In genomic region chr19:37114001-37114400, GRCh38 we compare ENCODE assay signal across 1 cellular context.
TF ChIP-seq lines count a peak whose summit lies in the region.

No MANE protein-coding gene starts in this region.

TF ChIP-seq in GM23338, 12 proteins besides CTCF, POLR2A, EP300 and RAD21 (continued from another document):
- TF ChIP-seq, protein P1, sequence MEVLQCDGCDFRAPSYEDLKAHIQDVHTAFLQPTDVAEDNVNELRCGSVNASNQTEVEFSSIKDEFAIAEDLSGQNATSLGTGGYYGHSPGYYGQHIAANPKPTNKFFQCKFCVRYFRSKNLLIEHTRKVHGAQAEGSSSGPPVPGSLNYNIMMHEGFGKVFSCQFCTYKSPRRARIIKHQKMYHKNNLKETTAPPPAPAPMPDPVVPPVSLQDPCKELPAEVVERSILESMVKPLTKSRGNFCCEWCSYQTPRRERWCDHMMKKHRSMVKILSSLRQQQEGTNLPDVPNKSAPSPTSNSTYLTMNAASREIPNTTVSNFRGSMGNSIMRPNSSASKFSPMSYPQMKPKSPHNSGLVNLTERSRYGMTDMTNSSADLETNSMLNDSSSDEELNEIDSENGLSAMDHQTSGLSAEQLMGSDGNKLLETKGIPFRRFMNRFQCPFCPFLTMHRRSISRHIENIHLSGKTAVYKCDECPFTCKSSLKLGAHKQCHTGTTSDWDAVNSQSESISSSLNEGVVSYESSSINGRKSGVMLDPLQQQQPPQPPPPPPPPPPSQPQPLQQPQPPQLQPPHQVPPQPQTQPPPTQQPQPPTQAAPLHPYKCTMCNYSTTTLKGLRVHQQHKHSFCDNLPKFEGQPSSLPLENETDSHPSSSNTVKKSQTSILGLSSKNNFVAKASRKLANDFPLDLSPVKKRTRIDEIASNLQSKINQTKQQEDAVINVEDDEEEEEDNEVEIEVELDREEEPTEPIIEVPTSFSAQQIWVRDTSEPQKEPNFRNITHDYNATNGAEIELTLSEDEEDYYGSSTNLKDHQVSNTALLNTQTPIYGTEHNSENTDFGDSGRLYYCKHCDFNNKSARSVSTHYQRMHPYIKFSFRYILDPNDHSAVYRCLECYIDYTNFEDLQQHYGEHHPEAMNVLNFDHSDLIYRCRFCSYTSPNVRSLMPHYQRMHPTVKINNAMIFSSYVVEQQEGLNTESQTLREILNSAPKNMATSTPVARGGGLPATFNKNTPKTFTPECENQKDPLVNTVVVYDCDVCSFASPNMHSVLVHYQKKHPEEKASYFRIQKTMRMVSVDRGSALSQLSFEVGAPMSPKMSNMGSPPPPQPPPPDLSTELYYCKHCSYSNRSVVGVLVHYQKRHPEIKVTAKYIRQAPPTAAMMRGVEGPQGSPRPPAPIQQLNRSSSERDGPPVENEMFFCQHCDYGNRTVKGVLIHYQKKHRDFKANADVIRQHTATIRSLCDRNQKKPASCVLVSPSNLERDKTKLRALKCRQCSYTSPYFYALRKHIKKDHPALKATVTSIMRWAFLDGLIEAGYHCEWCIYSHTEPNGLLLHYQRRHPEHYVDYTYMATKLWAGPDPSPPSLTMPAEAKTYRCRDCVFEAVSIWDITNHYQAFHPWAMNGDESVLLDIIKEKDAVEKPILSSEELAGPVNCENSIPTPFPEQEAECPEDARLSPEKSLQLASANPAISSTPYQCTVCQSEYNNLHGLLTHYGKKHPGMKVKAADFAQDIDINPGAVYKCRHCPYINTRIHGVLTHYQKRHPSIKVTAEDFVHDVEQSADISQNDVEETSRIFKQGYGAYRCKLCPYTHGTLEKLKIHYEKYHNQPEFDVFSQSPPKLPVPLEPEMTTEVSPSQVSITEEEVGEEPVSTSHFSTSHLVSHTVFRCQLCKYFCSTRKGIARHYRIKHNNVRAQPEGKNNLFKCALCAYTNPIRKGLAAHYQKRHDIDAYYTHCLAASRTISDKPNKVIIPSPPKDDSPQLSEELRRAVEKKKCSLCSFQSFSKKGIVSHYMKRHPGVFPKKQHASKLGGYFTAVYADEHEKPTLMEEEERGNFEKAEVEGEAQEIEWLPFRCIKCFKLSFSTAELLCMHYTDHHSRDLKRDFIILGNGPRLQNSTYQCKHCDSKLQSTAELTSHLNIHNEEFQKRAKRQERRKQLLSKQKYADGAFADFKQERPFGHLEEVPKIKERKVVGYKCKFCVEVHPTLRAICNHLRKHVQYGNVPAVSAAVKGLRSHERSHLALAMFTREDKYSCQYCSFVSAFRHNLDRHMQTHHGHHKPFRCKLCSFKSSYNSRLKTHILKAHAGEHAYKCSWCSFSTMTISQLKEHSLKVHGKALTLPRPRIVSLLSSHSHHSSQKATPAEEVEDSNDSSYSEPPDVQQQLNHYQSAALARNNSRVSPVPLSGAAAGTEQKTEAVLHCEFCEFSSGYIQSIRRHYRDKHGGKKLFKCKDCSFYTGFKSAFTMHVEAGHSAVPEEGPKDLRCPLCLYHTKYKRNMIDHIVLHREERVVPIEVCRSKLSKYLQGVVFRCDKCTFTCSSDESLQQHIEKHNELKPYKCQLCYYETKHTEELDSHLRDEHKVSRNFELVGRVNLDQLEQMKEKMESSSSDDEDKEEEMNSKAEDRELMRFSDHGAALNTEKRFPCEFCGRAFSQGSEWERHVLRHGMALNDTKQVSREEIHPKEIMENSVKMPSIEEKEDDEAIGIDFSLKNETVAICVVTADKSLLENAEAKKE (CRISPR knock-in tag; IDR thresholded peaks at IDR 0.05), result no peak
- TF ChIP-seq CREB1 (CRISPR knock-in tag; IDR thresholded peaks at IDR 0.05; ENCODE audit: low read depth) (no peak), EZH2phosphoT487 (IDR thresholded peaks at IDR 0.05; ENCODE audit: unreplicated experiment) (no peak), NANOG (IDR thresholded peaks at IDR 0.05; ENCODE audit: borderline replicate concordance) (no peak)
